10 cellular contexts compared by ENCODE assay signal in genomic region chr17:75645501-75645888, GRCh38.
DNase-seq lines count a peak whose midpoint lies in the region; ATAC-seq and TF ChIP-seq lines count a peak whose summit lies in the region.
"Had no signal": no experiment of that assay in that cellular context is flagged by ENCODE, and none has a peak within 500 bp of the region (broad histone marks: within the 10 kb centered on the region; RNA-seq: fewer than 3 reads in every experiment).

No MANE protein-coding gene starts in this region.

- peaks cover 34% of the 10 kb centered on the region in 2 donors for H3K36me3 Mint-ChIP-seq in stimulated activated naive B cell treated with anti-CD40 and anti-IgM and Interleukin-4, amounts not matched to agents 10 μg/mL and 1 μg/mL and 100 μg/mL, for 72 hours

- H3K4me3 ChIP-seq in HUES6 (ENCODE audit: low read depth, low read length) (no peak overlapping the region), RWPE2 (ENCODE audit: severe bottlenecking) (no peak overlapping the region)
- H3K4me3 ChIP-seq in effector memory CD4-positive, alpha-beta T cell (ENCODE audit: insufficient read depth, low read depth, low read length, poor library complexity, severe bottlenecking): no peak overlapping the region

- peak overlapping the region; percentile 83; the same call in 1 of the 2 replicates for H3K27ac ChIP-seq in HUES6 (ENCODE audit: low read depth, low read length)
- peak overlapping the region; percentile 94 for H3K27ac ChIP-seq in RWPE2 (ENCODE audit: poor library complexity, severe bottlenecking)
- no peak overlapping the region for H3K27ac ChIP-seq in effector memory CD4-positive, alpha-beta T cell (ENCODE audit: insufficient read depth, low read length, poor library complexity, severe bottlenecking)

- DNase-seq in RWPE2 (ENCODE audit: low spot score) (peak; percentile 96), islet precursor cell (peak; percentile 97), HCEC 1CT (no peak), dedifferentiated amniotic fluid mesenchymal stem cell (ENCODE audit: extremely low spot score) (no peak)
- DNase-seq in stimulated activated naive B cell treated with anti-CD40 and anti-IgM and Interleukin-4, amounts not matched to agents 10 μg/mL and 1 μg/mL and 100 μg/mL, for 72 hours: no peak
- no peak for DNase-seq in effector memory CD4-positive, alpha-beta T cell
- DNase-seq: activated gamma-delta T cell treated with Interleukin-2 at 50 U/mL for 16 hours, left ventricle myocardium superior had no signal

- no peaks in the 10 kb centered on the region for H3K9me3 Mint-ChIP-seq in stimulated activated naive B cell treated with anti-CD40 and anti-IgM and Interleukin-4, amounts not matched to agents 10 μg/mL and 1 μg/mL and 100 μg/mL, for 72 hours

- no peak overlapping the region for H3K4me3 Mint-ChIP-seq in stimulated activated naive B cell treated with anti-CD40 and anti-IgM and Interleukin-4, amounts not matched to agents 10 μg/mL and 1 μg/mL and 100 μg/mL, for 72 hours

- no peaks in the 10 kb centered on the region for H3K27me3 Mint-ChIP-seq in stimulated activated naive B cell treated with anti-CD40 and anti-IgM and Interleukin-4, amounts not matched to agents 10 μg/mL and 1 μg/mL and 100 μg/mL, for 72 hours

- ATAC-seq in RWPE2 (ENCODE audit: low read depth): peak; percentile 90
- ATAC-seq in stimulated activated naive B cell treated with anti-CD40 and anti-IgM and Interleukin-4, amounts not matched to agents 10 μg/mL and 1 μg/mL and 100 μg/mL, for 72 hours (replicated peaks): peak; percentile 3 to 4
- ATAC-seq in HG02798 (IDR thresholded peaks at IDR 0.05; ENCODE audit: poor library complexity, unreplicated experiment): no peak

- TF ChIP-seq CTCF in RWPE2 (IDR thresholded peaks at IDR 0.05; ENCODE audit: poor library complexity, severe bottlenecking): no peak

- no peak overlapping the region for H3K9ac ChIP-seq in HUES6 (ENCODE audit: low read length)

- H3K27me3 ChIP-seq in HUES6 (ENCODE audit: control insufficient read depth, insufficient read depth, low read length) (no peaks in the 10 kb centered on the region), RWPE2 (ENCODE audit: insufficient read depth, poor library complexity, severe bottlenecking) (no peaks in the 10 kb centered on the region)
- no peaks in the 10 kb centered on the region for H3K27me3 ChIP-seq in effector memory CD4-positive, alpha-beta T cell (replicated peaks; ENCODE audit: control insufficient read depth, insufficient read depth, low read length, poor library complexity, severe bottlenecking)

- H3K4me1 Mint-ChIP-seq in stimulated activated naive B cell treated with anti-CD40 and anti-IgM and Interleukin-4, amounts not matched to agents 10 μg/mL and 1 μg/mL and 100 μg/mL, for 72 hours: peaks cover 11 to 16% of the 10 kb centered on the region in 2 donors

- peaks cover 30% of the 10 kb centered on the region for H3K4me1 ChIP-seq in HUES6 (ENCODE audit: control insufficient read depth, insufficient read depth, low read length)
- peaks cover 19% of the 10 kb centered on the region for H3K4me1 ChIP-seq in RWPE2 (ENCODE audit: insufficient read depth, poor library complexity, severe bottlenecking)
- no peaks in the 10 kb centered on the region for H3K4me1 ChIP-seq in effector memory CD4-positive, alpha-beta T cell (ENCODE audit: control insufficient read depth, insufficient read depth, low read length, poor library complexity, severe bottlenecking)

- no peaks in the 10 kb centered on the region for H3K9me3 ChIP-seq in HUES6 (ENCODE audit: control insufficient read depth, insufficient read depth, low read depth, low read length)
- no peaks in the 10 kb centered on the region for H3K9me3 ChIP-seq in RWPE2 (ENCODE audit: severe bottlenecking)
- no peaks in the 10 kb centered on the region for H3K9me3 ChIP-seq in effector memory CD4-positive, alpha-beta T cell (ENCODE audit: control insufficient read depth, low read length)

- H3K36me3 ChIP-seq in HUES6 (ENCODE audit: control insufficient read depth, insufficient read depth, low read length): peaks cover 19% of the 10 kb centered on the region
- peaks cover 32% of the 10 kb centered on the region for H3K36me3 ChIP-seq in RWPE2 (ENCODE audit: low read depth)
- peaks cover 14% of the 10 kb centered on the region for H3K36me3 ChIP-seq in effector memory CD4-positive, alpha-beta T cell (ENCODE audit: control insufficient read depth, insufficient read depth, low read length)

- H3K27ac Mint-ChIP-seq in stimulated activated naive B cell treated with anti-CD40 and anti-IgM and Interleukin-4, amounts not matched to agents 10 μg/mL and 1 μg/mL and 100 μg/mL, for 72 hours: peak overlapping the region; percentile 90

Comparison
In these comparisons a context has a peak if more than half of its experiments do, and no peak if none do; other contexts are left out.
1. DNase-seq: peak in RWPE2 (single experiment) and islet precursor cell (single experiment); none in stimulated activated naive B cell treated with anti-CD40 and anti-IgM and Interleukin-4, amounts not matched to agents 10 μg/mL and 1 μg/mL and 100 μg/mL, for 72 hours (single experiment), effector memory CD4-positive, alpha-beta T cell (0 of 3), HCEC 1CT (single experiment) and dedifferentiated amniotic fluid mesenchymal stem cell (single experiment).